8 cellular contexts compared by ENCODE assay signal in the genomic region with DNA sequence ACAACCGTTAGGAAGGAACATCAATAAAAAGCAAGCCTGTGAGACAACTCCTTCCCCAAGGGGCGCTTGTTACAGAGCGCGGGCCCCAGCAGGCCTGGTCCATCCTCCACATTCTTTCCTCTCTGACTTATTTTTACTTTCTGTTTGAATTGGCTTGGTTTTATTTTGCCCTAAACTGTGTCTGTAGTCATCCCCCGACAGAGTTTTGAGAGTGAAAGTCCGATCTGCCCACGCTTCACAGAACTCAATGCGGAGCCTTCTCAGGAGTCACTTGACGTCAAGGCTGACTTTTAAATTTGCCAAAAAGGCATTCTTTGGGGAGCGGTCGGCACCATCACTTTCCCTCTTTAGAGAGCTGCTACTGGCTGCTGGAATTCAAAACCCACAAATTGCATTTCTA.
DNase-seq lines count a peak whose midpoint lies in the region; ATAC-seq and TF ChIP-seq lines count a peak whose summit lies in the region.

No MANE protein-coding gene starts in this region.

- no peak for TF ChIP-seq POLR2A in esophagus squamous epithelium (IDR thresholded peaks at IDR 0.05)
- no peak for TF ChIP-seq POLR2A in sigmoid colon (IDR thresholded peaks at IDR 0.05)

- H3K4me3 Mint-ChIP-seq in activated CD8-positive, alpha-beta T cell treated with anti-CD3 and anti-CD28 coated beads for 36 hours = peak overlapping the region; percentile 10

- POLR2A ChIA-PET in activated CD8-positive, alpha-beta T cell treated with anti-CD3 and anti-CD28 coated beads for 36 hours (lab: Charles Lee) = interaction anchor here (0.7 to 4.5 kb wide), 6 partner anchors 10 to 150 kb away, joined by 3 to 26 read pairs (median 3); partner anchors contain the start of gene KLF6

- CTCF ChIA-PET in activated CD8-positive, alpha-beta T cell treated with anti-CD3 and anti-CD28 coated beads for 36 hours (lab: Charles Lee) = interaction anchor here (0.9 to 1.5 kb wide), 2 partner anchors 25 to 279 kb away, joined by 3 to 5 read pairs; no protein-coding TSS in a partner anchor

- H3K4me1 ChIP-seq in esophagus squamous epithelium (peaks cover 4 to 39% (median 16%) of the 10 kb centered on the region in 3 donors), sigmoid colon (peaks cover 0 to 19% (median 12%) of the 10 kb centered on the region in 4 donors)

- intact Hi-C loops in activated CD8-positive, alpha-beta T cell treated with anti-CD3 and anti-CD28 coated beads for 36 hours (cut with micrococcal nuclease) = loop anchor here (5.0 kb wide), 1 partner anchor 128 kb away; no protein-coding TSS in a partner anchor
- intact Hi-C loops in esophagus squamous epithelium (cut with DNase I) (no loop called here), sigmoid colon (cut with DNase I) (no loop called here)

- no peaks in the 10 kb centered on the region for H3K27me3 ChIP-seq in esophagus squamous epithelium
- H3K27me3 ChIP-seq in sigmoid colon = no peaks in the 10 kb centered on the region
- no peaks in the 10 kb centered on the region for H3K27me3 ChIP-seq in WERI-Rb-1 (ENCODE audit: insufficient read depth, low read depth, severe bottlenecking)

- no peak for TF ChIP-seq EP300 in sigmoid colon (IDR thresholded peaks at IDR 0.05)

- H3K27ac Mint-ChIP-seq in activated CD8-positive, alpha-beta T cell treated with anti-CD3 and anti-CD28 coated beads for 36 hours = peak overlapping the region; percentile 91

- H3K4me3 ChIP-seq in esophagus squamous epithelium (peak overlapping the region; percentile 4 to 60 (median 28)), sigmoid colon (peak overlapping the region; percentile 4 to 23 (median 17)), WERI-Rb-1 (ENCODE audit: low read depth, low read length) (no peak overlapping the region)

- peak; percentile 91 for DNase-seq in activated CD8-positive, alpha-beta T cell treated with anti-CD3 and anti-CD28 coated beads for 36 hours
- DNase-seq in esophagus squamous epithelium (lab: John Stamatoyannopoulos, UW) (no peak), sigmoid colon (no peak), NCI-H526 treated with DMSO at 0.1 percent for 48 hours (lab: John Stamatoyannopoulos, UW) (no peak), glomerular visceral epithelial cell (ENCODE audit: extremely low spot score) (no peak), WERI-Rb-1 (no peak)

- H3K36me3 ChIP-seq in esophagus squamous epithelium (no peaks in the 10 kb centered on the region), sigmoid colon (no peaks in the 10 kb centered on the region), WERI-Rb-1 (no peaks in the 10 kb centered on the region)

- 23 to 32% methylated on average over 11 of the region's 11 CpGs for WGBS in esophagus squamous epithelium, 2 donors
- 38 to 50% methylated on average over 11 of the region's 11 CpGs for WGBS in sigmoid colon, 2 donors

- H3K27ac ChIP-seq in esophagus squamous epithelium = peak overlapping the region; percentile 74 to 86 (median 84)
- peak overlapping the region; percentile 59 to 75 (median 68) for H3K27ac ChIP-seq in sigmoid colon
- H3K27ac ChIP-seq in WERI-Rb-1 = no peak overlapping the region

- peak; percentile 98 for ATAC-seq in GM18907 (IDR thresholded peaks at IDR 0.05; ENCODE audit: unreplicated experiment)
- ATAC-seq in HG03060 (IDR thresholded peaks at IDR 0.05; ENCODE audit: low read depth, unreplicated experiment) = peak; percentile 98
- ATAC-seq in activated CD8-positive, alpha-beta T cell treated with anti-CD3 and anti-CD28 coated beads for 36 hours = peak; percentile 98

- no peak for TF ChIP-seq CTCF in activated CD8-positive, alpha-beta T cell treated with anti-CD3 and anti-CD28 coated beads for 36 hours (IDR thresholded peaks at IDR 0.05)
- TF ChIP-seq CTCF in esophagus squamous epithelium (IDR thresholded peaks at IDR 0.05) = peak in 2 of 6 experiments; percentile 13 to 20
- no peak for TF ChIP-seq CTCF in sigmoid colon (IDR thresholded peaks at IDR 0.05)
- TF ChIP-seq CTCF in WERI-Rb-1 (IDR thresholded peaks at IDR 0.05; ENCODE audit: low read depth, low read length) = no peak

- H3K4me1 Mint-ChIP-seq in activated CD8-positive, alpha-beta T cell treated with anti-CD3 and anti-CD28 coated beads for 36 hours (ENCODE audit: low read depth) = peaks cover 53% of the 10 kb centered on the region

- no peaks in the 10 kb centered on the region for H3K9me3 ChIP-seq in esophagus squamous epithelium
- no peaks in the 10 kb centered on the region for H3K9me3 ChIP-seq in sigmoid colon
- H3K9me3 ChIP-seq in WERI-Rb-1 (ENCODE audit: severe bottlenecking) = no peaks in the 10 kb centered on the region

- H3K9me3 Mint-ChIP-seq in activated CD8-positive, alpha-beta T cell treated with anti-CD3 and anti-CD28 coated beads for 36 hours = no peaks in the 10 kb centered on the region

- peaks cover 9% of the 10 kb centered on the region for H3K36me3 Mint-ChIP-seq in activated CD8-positive, alpha-beta T cell treated with anti-CD3 and anti-CD28 coated beads for 36 hours (ENCODE audit: low read depth)

- H3K27me3 Mint-ChIP-seq in activated CD8-positive, alpha-beta T cell treated with anti-CD3 and anti-CD28 coated beads for 36 hours = no peaks in the 10 kb centered on the region
